ENCODE assay signal across 24 cellular contexts in the genomic region with DNA sequence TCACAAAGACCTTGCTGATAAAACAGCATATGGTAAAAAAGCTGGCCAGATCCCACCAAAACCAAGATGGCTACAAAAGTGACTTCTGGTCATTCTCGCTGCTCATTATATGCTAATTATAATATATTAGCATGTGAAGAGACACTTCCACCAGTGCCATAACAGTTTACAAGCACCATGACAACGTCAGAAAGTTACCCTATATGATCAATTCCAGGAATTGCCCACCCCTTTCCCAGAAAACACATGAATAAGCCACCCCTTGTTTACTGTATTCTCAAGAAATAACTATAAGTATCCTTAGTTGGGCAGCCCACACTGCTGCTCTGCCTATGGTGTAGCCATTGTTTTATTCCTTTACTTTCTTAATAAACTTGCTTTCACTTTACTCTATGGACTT. TPM values are rescaled to one million over a fixed set of nuclear protein-coding genes. Genes with fewer than 3 reads are reported as not detected.
"Had no signal": no experiment of that assay in that cellular context is flagged by ENCODE, and none has a peak within 500 bp of the region (broad histone marks: within the 10 kb centered on the region; RNA-seq: fewer than 3 reads in every experiment).

No MANE protein-coding gene starts in this region.

- H3K4me2 ChIP-seq: neural progenitor cell had no signal

- ATAC-seq: natural killer cell; psoas muscle; right cardiac atrium; right lobe of liver; stimulated activated effector memory CD8-positive, alpha-beta T cell treated with anti-CD3 and anti-CD28 coated beads, Interleukin-12 subunit alpha, Interleukin-12 subunit beta, amount 100 ng/mL, for 72 hours; stimulated activated naive B cell treated with anti-CD40 and anti-IgM and Interleukin-4, amounts not matched to agents 10 μg/mL and 1 μg/mL and 100 μg/mL, for 72 hours; upper lobe of right lung had no signal

- H3K9ac ChIP-seq: neural progenitor cell, parathyroid adenoma had no signal

- H3K27me3 ChIP-seq: neural progenitor cell, ovary, right lobe of liver, stomach, thyroid gland, tibial nerve, upper lobe of right lung, uterus had no signal

- H3K36me3 ChIP-seq: neural progenitor cell, ovary, right lobe of liver, sigmoid colon, stomach, thoracic aorta, thyroid gland, tibial nerve, upper lobe of right lung, uterus had no signal

- H2AFZ ChIP-seq: neural progenitor cell, parathyroid adenoma had no signal

- H3K4me1 ChIP-seq: parathyroid adenoma, psoas muscle, right lobe of liver, sigmoid colon, stomach, thyroid gland, tibial nerve, upper lobe of right lung, uterus had no signal

- H3K4me3 ChIP-seq: neural progenitor cell, ovary, psoas muscle, right lobe of liver, sigmoid colon, stomach, thoracic aorta, thyroid gland, tibial nerve, upper lobe of right lung, uterus had no signal

- H3K27ac ChIP-seq: neural progenitor cell, ovary, parathyroid adenoma, psoas muscle, right lobe of liver, sigmoid colon, stomach, thoracic aorta, thyroid gland, tibial nerve, upper lobe of right lung, uterus had no signal

- H3K79me2 ChIP-seq: parathyroid adenoma had no signal

- H3K9me3 ChIP-seq: ovary, thyroid gland, upper lobe of right lung, uterus had no signal

- DNase-seq: natural killer cell; occipital lobe; ovary; posterior cingulate gyrus; psoas muscle; right cardiac atrium; right lobe of liver; sigmoid colon; small intestine; stimulated activated CD4-positive, alpha-beta T cell treated with anti-CD3 and anti-CD28 coated beads, Interleukin-15, amount 100 ng/mL, for 24 hours; stimulated activated CD4-positive, alpha-beta T cell treated with anti-CD3 and anti-CD28 coated beads, Interleukin-2, amount 100 ng/mL, for 24 hours; stimulated activated CD4-positive, alpha-beta T cell treated with anti-CD3 and anti-CD28 coated beads, Interleukin-2, amount 100 ng/mL, for 48 hours; stimulated activated CD4-positive, alpha-beta T cell treated with anti-CD3 and anti-CD28 coated beads, Interleukin-4, amount 100 ng/mL, for 24 hours; stimulated activated naive B cell treated with anti-CD40 and anti-IgM and Interleukin-4, amounts not matched to agents 10 μg/mL and 1 μg/mL and 100 μg/mL, for 72 hours; stimulated activated naive CD4-positive, alpha-beta T cell treated with Interleukin-2 at 50 U/mL for 16 hours; stomach; thyroid gland; upper lobe of right lung; uterus had no signal

RNA-seq across cellular contexts. Expression of a gene that starts 44.6 kb away (rescaled TPM):
- polyA plus RNA-seq: sigmoid colon had no signal
